Comparison of ENCODE assay signal across 8 cellular contexts in the genomic region with DNA sequence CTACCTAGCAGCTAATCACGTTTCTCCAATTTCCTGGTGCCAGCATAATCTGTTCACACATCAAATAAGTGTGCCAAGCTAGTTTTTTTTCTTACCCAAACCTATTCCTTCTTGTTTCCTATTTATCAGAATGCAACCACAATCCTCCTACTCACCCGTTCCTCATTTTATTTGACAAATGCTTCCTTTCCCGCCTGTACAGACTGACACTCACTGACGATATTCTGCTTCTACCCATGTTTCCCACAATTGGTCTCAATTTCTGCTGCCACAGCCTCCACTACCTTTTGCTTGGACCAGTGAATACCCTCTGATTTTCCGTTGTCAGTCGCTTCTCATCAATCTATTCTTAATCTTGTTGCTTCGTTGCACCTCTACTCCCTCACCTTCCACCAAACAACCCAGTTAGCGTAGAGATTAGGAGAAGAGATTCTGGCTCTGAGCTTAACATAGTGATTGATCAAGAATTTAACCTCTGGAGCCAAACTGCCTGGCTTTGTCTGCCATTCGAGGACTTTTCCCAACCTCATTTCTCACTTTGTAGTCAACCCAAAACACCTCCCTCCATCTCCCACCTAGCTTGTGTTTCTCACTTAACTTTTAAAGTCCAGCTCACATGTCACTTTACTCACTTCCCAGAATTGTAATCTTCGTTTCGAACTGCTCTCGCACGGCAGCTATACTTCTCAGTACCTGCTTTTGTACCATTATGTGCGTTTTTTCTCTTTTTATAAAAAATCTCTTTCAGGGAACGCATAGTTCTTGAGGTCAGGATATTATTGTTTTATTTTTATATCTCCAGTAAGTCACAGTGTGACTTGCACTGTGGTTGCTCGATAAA. TPM values are rescaled to one million over a fixed set of nuclear protein-coding genes. Genes with fewer than 3 reads are reported as not detected.
DNase-seq lines count a peak whose midpoint lies in the region; ATAC-seq and TF ChIP-seq lines count a peak whose summit lies in the region.

No MANE protein-coding gene starts in this region.

- CTCF ChIA-PET in HEK293 (lab: Yijun Ruan, JAX) = interaction anchor here (0.5 to 3.5 kb wide), 8 partner anchors 12 to 1235 kb away, joined by 3 to 14 read pairs (median 4); no protein-coding TSS in a partner anchor

- peak overlapping the region; percentile 32 to 92 for H3K27ac Mint-ChIP-seq in activated naive CD4-positive, alpha-beta T cell treated with anti-CD3 and anti-CD28 coated beads, Interleukin-2, amount 50 U/mL, for 72 hours

- intact Hi-C loops in heart left ventricle (cut with DNase I) = loop anchor here in 1 of 10 donors (5.0 kb wide), 1 partner anchor 36 kb away; no protein-coding TSS in a partner anchor
- intact Hi-C loops in left cardiac atrium (cut with DNase I) = no loop called here

- H3K9me3 ChIP-seq in heart left ventricle (no peaks in the 10 kb centered on the region), HEK293 (ENCODE audit: control insufficient read depth, insufficient read depth, low read depth, low read length) (no peaks in the 10 kb centered on the region), stomach smooth muscle (ENCODE audit: control insufficient read depth in 2 of 2, low read length in 2 of 2) (no peaks in the 10 kb centered on the region)

- no peaks in the 10 kb centered on the region for H3K9me3 Mint-ChIP-seq in activated naive CD4-positive, alpha-beta T cell treated with anti-CD3 and anti-CD28 coated beads, Interleukin-2, amount 50 U/mL, for 72 hours

- H3K4me3 ChIP-seq in heart left ventricle (peak overlapping the region; percentile 74 to 90 (median 81)), HEK293 (ENCODE audit: low read depth, low read length) (peak overlapping the region; percentile 48), stomach smooth muscle (ENCODE audit: low read length in 2 of 2) (peak overlapping the region; percentile 79 to 81)

- no peak for TF ChIP-seq CTCF in heart left ventricle (IDR thresholded peaks at IDR 0.05)
- TF ChIP-seq CTCF in HEK293 (tag by site-specific recombination; IDR thresholded peaks at IDR 0.05) = no peak

- H3K27ac ChIP-seq in heart left ventricle (peak overlapping the region in 11 of 12 donors; percentile 76 to 95 (median 84)), HEK293 (ENCODE audit: extremely low read depth, low read depth, low read length) (no peak overlapping the region), stomach smooth muscle (ENCODE audit: low read length) (no peak overlapping the region)

- peaks cover 0 to 40% (median 10%) of the 10 kb centered on the region in 12 donors for H3K4me1 ChIP-seq in heart left ventricle
- peaks cover 7% of the 10 kb centered on the region for H3K4me1 ChIP-seq in HEK293 (ENCODE audit: control insufficient read depth, insufficient read depth, low read length)
- peaks cover 7% of the 10 kb centered on the region for H3K4me1 ChIP-seq in stomach smooth muscle (ENCODE audit: control insufficient read depth, insufficient read depth, low read length)

- POLR2A ChIA-PET in HEK293 (lab: Yijun Ruan, JAX) = interaction anchor here (0.6 to 1.4 kb wide), 5 partner anchors 11 to 1327 kb away, joined by 3 to 4 read pairs (median 3); no protein-coding TSS in a partner anchor

- ATAC-seq in heart left ventricle (no peak), left cardiac atrium (no peak)
- ATAC-seq in activated naive CD4-positive, alpha-beta T cell treated with anti-CD3 and anti-CD28 coated beads, Interleukin-2, amount 50 U/mL, for 72 hours = peak; percentile 12

- 4 to 6% (median 5%) methylated on average over 16 of the region's 16 CpGs for WGBS in heart left ventricle, 4 donors

- DNase-seq in heart left ventricle (no peak), left cardiac atrium (no peak), M059J (ENCODE audit: low read depth) (peak; percentile 16), iris pigment epithelial cell (ENCODE audit: low read depth) (peak; percentile 1), NK-92 (lab: John Stamatoyannopoulos, UW; ENCODE audit: unreplicated experiment) (no peak)
- peak in 1 of 2 donors; percentile 6 for DNase-seq in activated naive CD4-positive, alpha-beta T cell treated with anti-CD3 and anti-CD28 coated beads, Interleukin-2, amount 50 U/mL, for 72 hours (ENCODE audit: low spot score in 2 of 2)

- peak overlapping the region; percentile 28 to 43 for H3K9ac ChIP-seq in stomach smooth muscle (ENCODE audit: low read length in 2 of 2)

- H3K27me3 ChIP-seq in heart left ventricle (peaks cover 0 to 30% (median 3%) of the 10 kb centered on the region in 9 donors), stomach smooth muscle (ENCODE audit: control insufficient read depth in 1 of 2, insufficient read depth in 2 of 2, low read length in 2 of 2) (peaks cover 8 to 10% of the 10 kb centered on the region in 2 donors)

- H3K36me3 Mint-ChIP-seq in activated naive CD4-positive, alpha-beta T cell treated with anti-CD3 and anti-CD28 coated beads, Interleukin-2, amount 50 U/mL, for 72 hours = peaks cover 0 to 5% of the 10 kb centered on the region in 2 donors

- no peak for TF ChIP-seq POLR2A in heart left ventricle (IDR thresholded peaks at IDR 0.05)

- no peaks in the 10 kb centered on the region for H3K36me3 ChIP-seq in heart left ventricle
- H3K36me3 ChIP-seq in HEK293 (ENCODE audit: control insufficient read depth in 2 of 2, insufficient read depth in 1 of 2, low read length in 2 of 2) = no peaks in the 10 kb centered on the region
- no peaks in the 10 kb centered on the region for H3K36me3 ChIP-seq in stomach smooth muscle (ENCODE audit: control insufficient read depth in 2 of 2, insufficient read depth in 2 of 2, low read length in 2 of 2)

TF ChIP-seq in HEK293, 187 proteins besides CTCF, POLR2A, EP300 and RAD21:
- TF ChIP-seq EGR2 (tag by site-specific recombination; IDR thresholded peaks at IDR 0.05; ENCODE audit: low read depth) (0 out of 2 replicates have a peak, but pooled peaks have one; percentile 13), ZNF121 (tag by site-specific recombination; IDR thresholded peaks at IDR 0.05) (no peak), ZBTB17 (tag by site-specific recombination; IDR thresholded peaks at IDR 0.05) (peak; percentile 2; the same call in 1 of the 2 replicates), ZNF600 (tag by site-specific recombination; IDR thresholded peaks at IDR 0.05) (0 out of 2 replicates have a peak, but pooled peaks have one; percentile 9), ZNF335 (tag by site-specific recombination; conservative IDR thresholded peaks at IDR 0.05) (peak; percentile 44; the same call in 1 of the 2 replicates), ZNF324 (tag by site-specific recombination; IDR thresholded peaks at IDR 0.05) (no peak), ZNF366 (tag by site-specific recombination; conservative IDR thresholded peaks at IDR 0.05) (peak; percentile 31; the same call in 1 of the 2 replicates), KLF7 (tag by site-specific recombination; IDR thresholded peaks at IDR 0.05; ENCODE audit: borderline replicate concordance) (no peak)
- TF ChIP-seq, protein P1, sequence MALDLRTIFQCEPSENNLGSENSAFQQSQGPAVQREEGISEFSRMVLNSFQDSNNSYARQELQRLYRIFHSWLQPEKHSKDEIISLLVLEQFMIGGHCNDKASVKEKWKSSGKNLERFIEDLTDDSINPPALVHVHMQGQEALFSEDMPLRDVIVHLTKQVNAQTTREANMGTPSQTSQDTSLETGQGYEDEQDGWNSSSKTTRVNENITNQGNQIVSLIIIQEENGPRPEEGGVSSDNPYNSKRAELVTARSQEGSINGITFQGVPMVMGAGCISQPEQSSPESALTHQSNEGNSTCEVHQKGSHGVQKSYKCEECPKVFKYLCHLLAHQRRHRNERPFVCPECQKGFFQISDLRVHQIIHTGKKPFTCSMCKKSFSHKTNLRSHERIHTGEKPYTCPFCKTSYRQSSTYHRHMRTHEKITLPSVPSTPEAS (tag by site-specific recombination; IDR thresholded peaks at IDR 0.05) = no peak
TF ChIP-seq in HEK293: peak in this region for 5.

RNA-seq across cellular contexts. Expression of a gene that starts 0.7 kb away (rescaled TPM):
- total RNA-seq in heart left ventricle (10 to 100 TPM; 39.9 to 66.9 (median 52.0) TPM), left cardiac atrium (10 to 100 TPM; 47.8 to 49.0 TPM)
- polyA plus RNA-seq in heart left ventricle = 10 to 100 TPM; 17.2 to 32.1 TPM
- 16.0 and 25.3 TPM in 2 replicates for total RNA-seq in M059J (2014; rRNA removed; shearing (Covaris generic))
- total RNA-seq in activated naive CD4-positive, alpha-beta T cell treated with anti-CD3 and anti-CD28 coated beads, Interleukin-2, amount 50 U/mL, for 72 hours = 10 to 100 TPM; 16.7 to 27.5 TPM

RNA-seq across cellular contexts. Expression of a gene that starts 31.4 kb away (rescaled TPM):
- not detected for total RNA-seq in heart left ventricle
- under 1 TPM in 1 of 2 donors, not detected in 1; 0.46 TPM for polyA plus RNA-seq in heart left ventricle
- total RNA-seq in left cardiac atrium = under 1 TPM in 1 of 2 donors, not detected in 1; 0.50 TPM
- not detected in 2 replicates for total RNA-seq in M059J (2014; rRNA removed; shearing (Covaris generic))
- total RNA-seq in activated naive CD4-positive, alpha-beta T cell treated with anti-CD3 and anti-CD28 coated beads, Interleukin-2, amount 50 U/mL, for 72 hours = under 1 TPM in 1 of 2 donors, not detected in 1; 0.54 TPM

Comparison
In these comparisons a context has a peak if more than half of its experiments do, and no peak if none do; other contexts are left out.
1. ATAC-seq: peak in activated naive CD4-positive, alpha-beta T cell treated with anti-CD3 and anti-CD28 coated beads, Interleukin-2, amount 50 U/mL, for 72 hours (2 of 2); none in heart left ventricle (0 of 4) and left cardiac atrium (0 of 2).
2. DNase-seq: peak in M059J (single experiment) and iris pigment epithelial cell (single experiment); none in heart left ventricle (0 of 5), left cardiac atrium (single experiment) and NK-92 (single experiment).
3. H3K27ac ChIP-seq: peak in heart left ventricle (11 of 12); none in HEK293 (single experiment) and stomach smooth muscle (single experiment).
4. Peak in every context shown above with its lines, with median percentiles within 50 percentile points of each other: H3K4me3 ChIP-seq.